In genomic region chr4:6019316-6020263, GRCh38 we compare ENCODE assay signal across 9 cellular contexts. TPM values are rescaled to one million over a fixed set of nuclear protein-coding genes. Genes with fewer than 3 reads are reported as not detected.
DNase-seq lines count a peak whose midpoint lies in the region; ATAC-seq and FAIRE-seq lines count a peak whose summit lies in the region.
"Had no signal": no experiment of that assay in that cellular context is flagged by ENCODE, and none has a peak within 500 bp of the region (broad histone marks: within the 10 kb centered on the region; RNA-seq: fewer than 3 reads in every experiment).

No MANE protein-coding gene starts in this region.

- FAIRE-seq in HTR-8/SVneo (lab: Jason Lieb, UNC) = no peak

- ATAC-seq in T-helper 17 cell = no peak
- ATAC-seq in HG03045 (IDR thresholded peaks at IDR 0.05; ENCODE audit: unreplicated experiment) = no peak

- H3K4me1 Mint-ChIP-seq in T-helper 17 cell = no peaks in the 10 kb centered on the region

- no peak overlapping the region for H3K4me3 Mint-ChIP-seq in T-helper 17 cell
- H3K4me3 Mint-ChIP-seq: IgD-negative memory B cell had no signal

- H3K9me3 ChIP-seq in T-helper 17 cell (ENCODE audit: control insufficient read depth, low read length, poor library complexity, severe bottlenecking) = no peaks in the 10 kb centered on the region

- peak; percentile 2 for DNase-seq in stimulated activated naive CD4-positive, alpha-beta T cell treated with Interleukin-2 at 50 U/mL for 16 hours (lab: John Stamatoyannopoulos, UW)
- no peak for DNase-seq in stimulated activated naive CD4-positive, alpha-beta T cell (lab: John Stamatoyannopoulos, UW)
- DNase-seq in HTR-8/SVneo (ENCODE audit: insufficient read length, low spot score) = peak; percentile 65
- DNase-seq in T-helper 17 cell = no peak
- peak; percentile 16 for DNase-seq in fibroblast of peridontal ligament (ENCODE audit: extremely low read depth)
- peak in 8 of 10 donors; percentile 48 to 92 (median 58) for DNase-seq in posterior cingulate gyrus
- no peak for DNase-seq in T-helper 9 cell

- peaks cover 41% of the 10 kb centered on the region for H3K27me3 Mint-ChIP-seq in T-helper 17 cell
- H3K27me3 Mint-ChIP-seq: IgD-negative memory B cell had no signal

- peak overlapping the region; percentile 8 for H3K27ac Mint-ChIP-seq in T-helper 17 cell
- H3K27ac Mint-ChIP-seq: IgD-negative memory B cell had no signal

- intact Hi-C loops in posterior cingulate gyrus (cut with DNase I) = no loop called here

- H3K36me3 Mint-ChIP-seq in T-helper 17 cell (ENCODE audit: low read depth) = no peaks in the 10 kb centered on the region

RNA-seq across cellular contexts. Expression of gene C4orf50, which starts 1.4 kb away (rescaled TPM):
- 1 to 10 TPM in 1 of 2 donors, under 1 TPM in 1; 0.87 to 2.3 TPM for total RNA-seq in T-helper 17 cell

Comparison
In these comparisons a context has a peak if more than half of its experiments do, and no peak if none do; other contexts are left out.
1. DNase-seq: peak in stimulated activated naive CD4-positive, alpha-beta T cell treated with Interleukin-2 at 50 U/mL for 16 hours (single experiment), HTR-8/SVneo (single experiment), fibroblast of peridontal ligament (single experiment) and posterior cingulate gyrus (8 of 10); none in stimulated activated naive CD4-positive, alpha-beta T cell (0 of 6), T-helper 17 cell (0 of 3) and T-helper 9 cell (single experiment).